In the genomic region with DNA sequence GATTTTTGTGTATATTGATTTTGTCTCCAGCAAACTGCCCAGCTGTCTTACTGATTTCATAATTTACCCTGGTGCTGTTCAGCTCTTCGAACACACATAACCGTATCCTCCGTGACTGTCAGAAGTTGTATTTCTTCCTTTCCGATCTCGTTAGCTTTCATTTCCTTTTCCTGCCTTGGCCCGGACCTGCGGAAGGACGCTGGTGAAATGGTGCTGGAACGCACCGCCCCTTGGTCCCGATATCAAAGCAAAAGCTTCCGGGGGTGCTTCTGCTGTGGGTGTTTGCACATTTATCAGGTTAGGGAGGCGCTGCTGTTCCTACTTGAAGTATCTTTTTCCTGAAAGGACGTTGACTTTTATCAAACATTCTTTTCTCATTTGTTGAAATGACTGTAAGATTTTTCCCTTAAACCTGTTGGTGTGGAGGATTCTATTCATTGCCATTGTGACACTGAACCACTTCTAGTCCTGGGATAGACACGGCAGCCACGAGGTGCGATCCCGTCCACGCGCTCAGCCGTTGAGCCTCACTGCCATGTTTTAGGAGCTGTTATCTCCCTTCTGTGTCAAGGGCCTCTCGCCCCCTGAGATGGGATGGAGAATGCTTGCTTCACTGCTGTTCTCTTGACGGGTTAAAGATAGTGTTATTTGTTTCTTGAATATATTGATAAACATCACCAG, we compare ENCODE assay signal across 9 cellular contexts.
DNase-seq lines count a peak whose midpoint lies in the region; ATAC-seq lines count a peak whose summit lies in the region.
"Had no signal": no experiment of that assay in that cellular context is flagged by ENCODE, and none has a peak within 500 bp of the region (broad histone marks: within the 10 kb centered on the region; RNA-seq: fewer than 3 reads in every experiment).

No MANE protein-coding gene starts in this region.

- H3K36me3 Mint-ChIP-seq in activated T-helper 2 cell treated with anti-CD3 and anti-CD28 coated beads, Interferon-gamma antibody, Interleukin-2, Interleukin-4, amounts not matched to agents 10 μg/mL and 5 μg/mL and 100 μg/mL, durations not matched to agents 14 hours and 24 hours and 36 hours (ENCODE audit: low read depth) = peaks cover 12% of the 10 kb centered on the region
- peaks cover 11% of the 10 kb centered on the region for H3K36me3 Mint-ChIP-seq in stimulated activated memory B cell treated with anti-CD40 and anti-IgM and Interleukin-4, amounts not matched to agents 10 μg/mL and 1 μg/mL and 100 μg/mL, for 72 hours

- intact Hi-C loops in activated T-helper 2 cell treated with anti-CD3 and anti-CD28 coated beads, Interferon-gamma antibody, Interleukin-2, Interleukin-4, amounts not matched to agents 10 μg/mL and 5 μg/mL and 100 μg/mL, durations not matched to agents 14 hours and 24 hours and 36 hours (cut with micrococcal nuclease) = loop anchor here (10.0 kb wide), 1 partner anchor 152 kb away; a partner anchor contains a TSS

- peaks cover 4% of the 10 kb centered on the region for H3K27me3 Mint-ChIP-seq in activated T-helper 2 cell treated with anti-CD3 and anti-CD28 coated beads, Interferon-gamma antibody, Interleukin-2, Interleukin-4, amounts not matched to agents 10 μg/mL and 5 μg/mL and 100 μg/mL, durations not matched to agents 14 hours and 24 hours and 36 hours (ENCODE audit: low read depth)
- peaks cover 87% of the 10 kb centered on the region for H3K27me3 Mint-ChIP-seq in stimulated activated memory B cell treated with anti-CD40 and anti-IgM and Interleukin-4, amounts not matched to agents 10 μg/mL and 1 μg/mL and 100 μg/mL, for 72 hours

- peak overlapping the region; percentile 67 for H3K4me3 Mint-ChIP-seq in activated T-helper 2 cell treated with anti-CD3 and anti-CD28 coated beads, Interferon-gamma antibody, Interleukin-2, Interleukin-4, amounts not matched to agents 10 μg/mL and 5 μg/mL and 100 μg/mL, durations not matched to agents 14 hours and 24 hours and 36 hours (ENCODE audit: low read depth)
- peak overlapping the region; percentile 64 for H3K4me3 Mint-ChIP-seq in stimulated activated memory B cell treated with anti-CD40 and anti-IgM and Interleukin-4, amounts not matched to agents 10 μg/mL and 1 μg/mL and 100 μg/mL, for 72 hours

- H3K4me1 Mint-ChIP-seq in activated T-helper 2 cell treated with anti-CD3 and anti-CD28 coated beads, Interferon-gamma antibody, Interleukin-2, Interleukin-4, amounts not matched to agents 10 μg/mL and 5 μg/mL and 100 μg/mL, durations not matched to agents 14 hours and 24 hours and 36 hours (ENCODE audit: low read depth) = peaks cover 46% of the 10 kb centered on the region
- H3K4me1 Mint-ChIP-seq in stimulated activated memory B cell treated with anti-CD40 and anti-IgM and Interleukin-4, amounts not matched to agents 10 μg/mL and 1 μg/mL and 100 μg/mL, for 72 hours = peaks cover 44% of the 10 kb centered on the region

- ATAC-seq in stimulated activated memory B cell treated with anti-CD40 and anti-IgM and Interleukin-4, amounts not matched to agents 10 μg/mL and 1 μg/mL and 100 μg/mL, for 72 hours = no peak
- no peak for ATAC-seq in GM18520 (IDR thresholded peaks at IDR 0.05; ENCODE audit: unreplicated experiment)
- ATAC-seq in HG03097 (IDR thresholded peaks at IDR 0.05; ENCODE audit: low FRiP score, unreplicated experiment) = no peak

- peaks cover 11% of the 10 kb centered on the region for H3K9me3 Mint-ChIP-seq in activated T-helper 2 cell treated with anti-CD3 and anti-CD28 coated beads, Interferon-gamma antibody, Interleukin-2, Interleukin-4, amounts not matched to agents 10 μg/mL and 5 μg/mL and 100 μg/mL, durations not matched to agents 14 hours and 24 hours and 36 hours
- H3K9me3 Mint-ChIP-seq in stimulated activated memory B cell treated with anti-CD40 and anti-IgM and Interleukin-4, amounts not matched to agents 10 μg/mL and 1 μg/mL and 100 μg/mL, for 72 hours = peaks cover 5% of the 10 kb centered on the region

- DNase-seq in MV-4-11 (lab: John Stamatoyannopoulos, UW) (peak; percentile 91), iris pigment epithelial cell (ENCODE audit: low read depth) (peak; percentile 31), hippocampal formation (lab: John Stamatoyannopoulos, UW) (no peak), OCI-M1 (lab: John Stamatoyannopoulos, UW) (no peak)
- peak; percentile 31 for DNase-seq in activated T-helper 2 cell treated with anti-CD3 and anti-CD28 coated beads, Interferon-gamma antibody, Interleukin-2, Interleukin-4, amounts not matched to agents 10 μg/mL and 5 μg/mL and 100 μg/mL, durations not matched to agents 14 hours and 24 hours and 36 hours (ENCODE audit: low spot score)
- DNase-seq: trophoblast cell had no signal

- H3K27ac Mint-ChIP-seq in activated T-helper 2 cell treated with anti-CD3 and anti-CD28 coated beads, Interferon-gamma antibody, Interleukin-2, Interleukin-4, amounts not matched to agents 10 μg/mL and 5 μg/mL and 100 μg/mL, durations not matched to agents 14 hours and 24 hours and 36 hours = peak overlapping the region; percentile 81
- no peak overlapping the region for H3K27ac Mint-ChIP-seq in stimulated activated memory B cell treated with anti-CD40 and anti-IgM and Interleukin-4, amounts not matched to agents 10 μg/mL and 1 μg/mL and 100 μg/mL, for 72 hours

Comparison
In these comparisons a context has a peak if more than half of its experiments do, and no peak if none do; other contexts are left out.
1. DNase-seq: peak in MV-4-11 (single experiment), activated T-helper 2 cell treated with anti-CD3 and anti-CD28 coated beads, Interferon-gamma antibody, Interleukin-2, Interleukin-4, amounts not matched to agents 10 μg/mL and 5 μg/mL and 100 μg/mL, durations not matched to agents 14 hours and 24 hours and 36 hours (single experiment) and iris pigment epithelial cell (single experiment); none in hippocampal formation (0 of 2) and OCI-M1 (single experiment).